12 cellular contexts compared by ENCODE assay signal in genomic region chr2:160752475-160753330, GRCh38.
DNase-seq lines count a peak whose midpoint lies in the region; TF ChIP-seq lines count a peak whose summit lies in the region.
"Had no signal": no experiment of that assay in that cellular context is flagged by ENCODE, and none has a peak within 500 bp of the region (broad histone marks: within the 10 kb centered on the region; RNA-seq: fewer than 3 reads in every experiment).

No MANE protein-coding gene starts in this region.

- H3K4me1 ChIP-seq in NT2/D1 (ENCODE audit: insufficient read depth, insufficient read length) (no peaks in the 10 kb centered on the region), osteoblast (ENCODE audit: insufficient read depth, low read length) (peaks cover 32% of the 10 kb centered on the region)
- H3K4me1 ChIP-seq: testis had no signal

- H3K27me3 ChIP-seq in NT2/D1 (ENCODE audit: insufficient read depth, insufficient read length), result no peaks in the 10 kb centered on the region
- no peaks in the 10 kb centered on the region for H3K27me3 ChIP-seq in osteoblast (ENCODE audit: insufficient read depth, low read length)
- H3K27me3 ChIP-seq: testis had no signal

- no peaks in the 10 kb centered on the region for H3K79me2 ChIP-seq in osteoblast (ENCODE audit: insufficient read depth, low read length)

- no peaks in the 10 kb centered on the region for H4K20me1 ChIP-seq in osteoblast (ENCODE audit: insufficient read depth, low read length)

- H3K4me3 ChIP-seq in NT2/D1 (ENCODE audit: insufficient read length, low read depth), result no peak overlapping the region
- no peak overlapping the region for H3K4me3 ChIP-seq in epithelial cell of esophagus (ENCODE audit: low read length)
- H3K4me3 ChIP-seq in osteoblast (ENCODE audit: insufficient read depth, low read length), result no peak overlapping the region
- H3K4me3 ChIP-seq: testis had no signal

- DNase-seq in H4 (ENCODE audit: low spot score) (peak; percentile 23), NT2/D1 (ENCODE audit: low read depth, low spot score) (peak; percentile 28), epithelial cell of esophagus (ENCODE audit: low read depth) (peak; percentile 86), osteoblast (ENCODE audit: insufficient read length, low spot score, missing footprints) (peak; percentile 14), head of caudate nucleus (no peak), AG20443 (ENCODE audit: low spot score) (no peak)
- no peak for DNase-seq in activated T-cell treated with anti-CD3 and anti-CD28 coated beads, Interleukin-2, amount 50 U/mL, for 1 hour
- DNase-seq: activated CD4-positive, alpha-beta T cell treated with anti-CD3 and anti-CD28 coated beads, Interleukin-2, amount 10 ng/mL, durations not matched to agents 7 days and 5 days; effector CD8-positive, alpha-beta T cell; NCI-H2171 treated with DMSO at 0.1 percent for 48 hours; stimulated activated CD4-positive, alpha-beta T cell treated with anti-CD3 and anti-CD28 coated beads, Interleukin-4, amount 100 ng/mL, for 24 hours; testis had no signal

- H3K36me3 ChIP-seq in NT2/D1 (ENCODE audit: insufficient read depth, insufficient read length, low read length) (no peaks in the 10 kb centered on the region), osteoblast (ENCODE audit: insufficient read depth, low read length) (no peaks in the 10 kb centered on the region)

- peak overlapping the region; percentile 33 for H2AFZ ChIP-seq in osteoblast (ENCODE audit: low read length)

- H3K9ac ChIP-seq in NT2/D1 (ENCODE audit: insufficient read length, low read depth), result no peak overlapping the region

- no peak for TF ChIP-seq CTCF in epithelial cell of esophagus (IDR thresholded peaks at IDR 0.05; ENCODE audit: insufficient read depth, low read depth, low read length, missing control alignments)
- TF ChIP-seq CTCF in osteoblast (IDR thresholded peaks at IDR 0.05; ENCODE audit: extremely low read depth, low read depth, low read length), result no peak

- H3K27ac ChIP-seq in osteoblast (ENCODE audit: low read depth, low read length), result peak overlapping the region; percentile 32
- H3K27ac ChIP-seq: testis had no signal

- H3K4me2 ChIP-seq in osteoblast (ENCODE audit: insufficient read depth, low read length), result peak overlapping the region; percentile 62

- H3K9me3 ChIP-seq in NT2/D1 (ENCODE audit: insufficient read depth, low read length) (peaks cover 15% of the 10 kb centered on the region), osteoblast (ENCODE audit: low read depth, low read length) (no peaks in the 10 kb centered on the region)
- H3K9me3 ChIP-seq: testis had no signal

- intact Hi-C loops in head of caudate nucleus (cut with DNase I), result no loop called here

Comparison
In these comparisons a context has a peak if more than half of its experiments do, and no peak if none do; other contexts are left out.
1. DNase-seq: peak in H4 (single experiment), NT2/D1 (single experiment), epithelial cell of esophagus (single experiment) and osteoblast (single experiment); none in head of caudate nucleus (0 of 42), activated T-cell treated with anti-CD3 and anti-CD28 coated beads, Interleukin-2, amount 50 U/mL, for 1 hour (single experiment) and AG20443 (single experiment).